ENCODE assay signal across 2 cellular contexts in the genomic region with DNA sequence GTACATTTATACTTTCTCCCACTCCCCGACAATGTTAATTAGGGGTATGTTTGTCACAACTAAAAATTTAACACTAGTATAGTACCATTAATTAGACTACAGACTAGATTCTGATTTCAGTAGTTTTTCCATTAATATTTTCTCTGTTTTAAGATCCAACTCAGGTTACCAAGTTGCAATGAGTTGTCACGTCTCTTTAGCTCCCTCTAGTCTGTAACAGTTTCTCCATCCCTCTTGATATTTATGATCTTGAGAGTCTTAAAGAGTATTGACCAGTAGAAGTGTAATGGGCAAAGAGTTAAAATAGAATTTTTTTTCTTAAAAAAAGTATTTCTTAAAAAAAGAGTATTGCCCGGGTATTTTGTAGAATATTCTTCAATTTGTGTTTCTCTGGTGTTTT.
TF ChIP-seq lines count a peak whose summit lies in the region.

No MANE protein-coding gene starts in this region.

TF ChIP-seq in SK-N-SH, 30 proteins besides CTCF, POLR2A, EP300 and RAD21 (continued from another document):
- TF ChIP-seq, protein P1, sequence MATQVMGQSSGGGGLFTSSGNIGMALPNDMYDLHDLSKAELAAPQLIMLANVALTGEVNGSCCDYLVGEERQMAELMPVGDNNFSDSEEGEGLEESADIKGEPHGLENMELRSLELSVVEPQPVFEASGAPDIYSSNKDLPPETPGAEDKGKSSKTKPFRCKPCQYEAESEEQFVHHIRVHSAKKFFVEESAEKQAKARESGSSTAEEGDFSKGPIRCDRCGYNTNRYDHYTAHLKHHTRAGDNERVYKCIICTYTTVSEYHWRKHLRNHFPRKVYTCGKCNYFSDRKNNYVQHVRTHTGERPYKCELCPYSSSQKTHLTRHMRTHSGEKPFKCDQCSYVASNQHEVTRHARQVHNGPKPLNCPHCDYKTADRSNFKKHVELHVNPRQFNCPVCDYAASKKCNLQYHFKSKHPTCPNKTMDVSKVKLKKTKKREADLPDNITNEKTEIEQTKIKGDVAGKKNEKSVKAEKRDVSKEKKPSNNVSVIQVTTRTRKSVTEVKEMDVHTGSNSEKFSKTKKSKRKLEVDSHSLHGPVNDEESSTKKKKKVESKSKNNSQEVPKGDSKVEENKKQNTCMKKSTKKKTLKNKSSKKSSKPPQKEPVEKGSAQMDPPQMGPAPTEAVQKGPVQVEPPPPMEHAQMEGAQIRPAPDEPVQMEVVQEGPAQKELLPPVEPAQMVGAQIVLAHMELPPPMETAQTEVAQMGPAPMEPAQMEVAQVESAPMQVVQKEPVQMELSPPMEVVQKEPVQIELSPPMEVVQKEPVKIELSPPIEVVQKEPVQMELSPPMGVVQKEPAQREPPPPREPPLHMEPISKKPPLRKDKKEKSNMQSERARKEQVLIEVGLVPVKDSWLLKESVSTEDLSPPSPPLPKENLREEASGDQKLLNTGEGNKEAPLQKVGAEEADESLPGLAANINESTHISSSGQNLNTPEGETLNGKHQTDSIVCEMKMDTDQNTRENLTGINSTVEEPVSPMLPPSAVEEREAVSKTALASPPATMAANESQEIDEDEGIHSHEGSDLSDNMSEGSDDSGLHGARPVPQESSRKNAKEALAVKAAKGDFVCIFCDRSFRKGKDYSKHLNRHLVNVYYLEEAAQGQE (IDR thresholded peaks at IDR 0.05; ENCODE audit: low read depth, low read length): no peak
- no peak for TF ChIP-seq FOXJ3 (CRISPR knock-in tag; IDR thresholded peaks at IDR 0.05)

TF ChIP-seq in SK-N-SH treated with all-trans-retinoic acid at 6 μM for 48 hours, 23 proteins besides CTCF, POLR2A, EP300 and RAD21 (continued from another document):
- TF ChIP-seq TOX (CRISPR knock-in tag; IDR thresholded peaks at IDR 0.05; ENCODE audit: borderline replicate concordance): no peak
